In genomic region chr6:139666284-139666683, GRCh38 we compare ENCODE assay signal across 23 cellular contexts.
"Had no signal": no experiment of that assay in that cellular context is flagged by ENCODE, and none has a peak within 500 bp of the region (broad histone marks: within the 10 kb centered on the region; RNA-seq: fewer than 3 reads in every experiment).

No MANE protein-coding gene starts in this region.

- H3K4me3 ChIP-seq: colonic mucosa, coronary artery, dorsolateral prefrontal cortex, esophagus muscularis mucosa, esophagus squamous epithelium, gastrocnemius medialis, gastroesophageal sphincter, heart left ventricle, heart right ventricle had no signal

- H3K36me3 ChIP-seq: colonic mucosa, esophagus muscularis mucosa, esophagus squamous epithelium, gastrocnemius medialis, gastroesophageal sphincter, heart left ventricle, heart right ventricle had no signal

- H3K4me1 ChIP-seq: colonic mucosa, esophagus muscularis mucosa, esophagus squamous epithelium, foreskin keratinocyte, gastrocnemius medialis, gastroesophageal sphincter, heart left ventricle, heart right ventricle had no signal

- DNase-seq: colonic mucosa; cortex of kidney; dermis blood vessel endothelial cell; dorsolateral prefrontal cortex; effector CD4-positive, alpha-beta T cell; effector CD8-positive, alpha-beta T cell; effector memory CD4-positive, alpha-beta T cell; effector memory CD8-positive, alpha-beta T cell; endodermal cell; erythroblast; esophagus squamous epithelium; foreskin fibroblast; foreskin keratinocyte; foreskin melanocyte; gastrocnemius medialis; glutamatergic neuron; head of caudate nucleus; heart left ventricle; heart right ventricle had no signal

- H3K27ac ChIP-seq: colonic mucosa, coronary artery, dorsolateral prefrontal cortex, epithelial cell of prostate, esophagus muscularis mucosa, esophagus squamous epithelium, foreskin keratinocyte, gastrocnemius medialis, gastroesophageal sphincter, heart left ventricle, heart right ventricle had no signal

- H3K9me3 ChIP-seq: colonic mucosa, esophagus muscularis mucosa, esophagus squamous epithelium had no signal
